9 cellular contexts compared by ENCODE assay signal in the genomic region with DNA sequence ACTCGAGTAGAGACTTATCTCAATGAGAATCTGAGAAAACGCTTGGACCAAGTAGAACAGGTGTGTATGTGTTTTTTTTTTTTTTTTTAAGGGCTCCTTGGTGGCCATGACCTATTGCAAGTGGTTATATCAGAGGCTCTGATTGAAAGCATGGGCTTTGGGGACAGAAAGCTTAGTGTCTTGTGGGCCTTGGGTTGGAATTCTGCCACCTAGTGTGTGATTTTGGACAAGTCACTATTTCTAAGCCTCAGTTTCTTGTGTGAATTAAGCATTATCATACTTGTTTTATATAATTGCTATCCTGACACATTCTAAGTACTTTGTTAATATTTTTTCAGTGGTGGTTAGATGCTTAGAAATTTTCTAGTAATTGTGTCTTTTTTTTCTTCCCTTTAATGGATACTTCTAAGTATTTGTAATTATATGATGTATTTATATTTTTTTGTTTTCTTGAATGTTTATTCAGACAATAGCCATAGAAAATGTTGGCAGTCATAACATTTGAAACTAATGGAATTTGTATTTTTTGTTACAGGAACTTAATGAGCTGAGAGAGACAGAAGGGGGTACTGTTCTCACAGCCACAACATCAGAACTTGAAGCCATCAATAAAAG. TPM values are rescaled to one million over a fixed set of nuclear protein-coding genes. Genes with fewer than 3 reads are reported as not detected.
DNase-seq lines count a peak whose midpoint lies in the region; ATAC-seq and TF ChIP-seq lines count a peak whose summit lies in the region.
"Had no signal": no experiment of that assay in that cellular context is flagged by ENCODE, and none has a peak within 500 bp of the region (broad histone marks: within the 10 kb centered on the region; RNA-seq: fewer than 3 reads in every experiment).

No MANE protein-coding gene starts in this region.

- H3K27me3 ChIP-seq in endodermal cell (ENCODE audit: control insufficient read depth, insufficient read depth, low read length, poor library complexity, severe bottlenecking), result no peaks in the 10 kb centered on the region

- H3K36me3 Mint-ChIP-seq in endodermal cell (ENCODE audit: low read depth), result peaks cover 65% of the 10 kb centered on the region
- H3K36me3 Mint-ChIP-seq in neural crest cell (ENCODE audit: low read depth), result peaks cover 9% of the 10 kb centered on the region

- H3K36me3 ChIP-seq in endodermal cell (ENCODE audit: control insufficient read depth, insufficient read depth, low read length), result peaks cover 99% of the 10 kb centered on the region

- H3K27me3 Mint-ChIP-seq in endodermal cell (ENCODE audit: insufficient read depth) (no peaks in the 10 kb centered on the region), neural crest cell (ENCODE audit: low read depth) (no peaks in the 10 kb centered on the region)

- H3K4me3 Mint-ChIP-seq in endodermal cell, result no peak overlapping the region
- no peak overlapping the region for H3K4me3 Mint-ChIP-seq in neural crest cell

- H3K27ac Mint-ChIP-seq in endodermal cell (no peak overlapping the region), neural crest cell (ENCODE audit: unreplicated experiment) (no peak overlapping the region)

- H3K9ac ChIP-seq in endodermal cell (ENCODE audit: extremely low read depth, low read length, poor library complexity, severe bottlenecking), result no peak overlapping the region

- H3K4me1 ChIP-seq in endodermal cell (ENCODE audit: control insufficient read depth, insufficient read depth, low read length), result no peaks in the 10 kb centered on the region

- H3K9me3 Mint-ChIP-seq in endodermal cell (no peaks in the 10 kb centered on the region), neural crest cell (no peaks in the 10 kb centered on the region)

- 48 to 60% methylated on average over 2 of the region's 2 CpGs for WGBS in endodermal cell (ENCODE audit: insufficient coverage in 1 of 2, insufficient read length in 1 of 2), 2 experiments

- peak; percentile 20 for DNase-seq in AG09309 (ENCODE audit: low read depth)
- peak; percentile 45 for DNase-seq in GM03348 (ENCODE audit: low spot score)
- peak; percentile 66 for DNase-seq in RPMI8226
- peak; percentile 74 for DNase-seq in endodermal cell
- peak; percentile 38 for DNase-seq in neural crest cell (ENCODE audit: low read depth, low spot score)

- H3K4me1 Mint-ChIP-seq in endodermal cell, result no peaks in the 10 kb centered on the region
- H3K4me1 Mint-ChIP-seq in neural crest cell, result no peaks in the 10 kb centered on the region

- no peak overlapping the region for H3K27ac ChIP-seq in endodermal cell (ENCODE audit: low read depth, low read length)
- H3K27ac ChIP-seq: skin epidermis had no signal

- H3K9me3 ChIP-seq in endodermal cell (ENCODE audit: control insufficient read depth, low read length), result no peaks in the 10 kb centered on the region

- H3K4me3 ChIP-seq in AG09309 (ENCODE audit: control insufficient read depth, low read depth, low read length), result no peak overlapping the region
- no peak overlapping the region for H3K4me3 ChIP-seq in endodermal cell (ENCODE audit: low read length)
- H3K4me3 ChIP-seq: skin epidermis had no signal

- ATAC-seq in HG03571 (IDR thresholded peaks at IDR 0.05; ENCODE audit: unreplicated experiment), result peak; percentile 51
- ATAC-seq in HG03469 (IDR thresholded peaks at IDR 0.05; ENCODE audit: unreplicated experiment), result no peak
- ATAC-seq in GM19463 (IDR thresholded peaks at IDR 0.05; ENCODE audit: unreplicated experiment), result no peak

- TF ChIP-seq CTCF in AG09309 (IDR thresholded peaks at IDR 0.05; ENCODE audit: control insufficient read depth, insufficient read depth, low read depth, low read length, missing control alignments) (peak; percentile 57), endodermal cell (conservative IDR thresholded peaks at IDR 0.05) (peak; percentile 85), neural crest cell (conservative IDR thresholded peaks at IDR 0.05) (peak; percentile 77)

RNA-seq across cellular contexts. Expression of gene SMC3, which starts 33.1 kb away (rescaled TPM):
- total RNA-seq in endodermal cell (10 to 100 TPM; 66.0 to 75.9 TPM), neural crest cell (87.8 and 89.5 TPM in 2 replicates)
- 82.0 TPM for polyA plus RNA-seq in endodermal cell (2013, experiment 1 of 2)
- 83.0 TPM for polyA plus RNA-seq in endodermal cell (2013, experiment 2 of 2)

RNA-seq across cellular contexts. Expression of gene RBM20, which starts 43.5 kb away (rescaled TPM):
- total RNA-seq in endodermal cell (1 to 10 TPM; 6.2 to 7.0 TPM), neural crest cell (0.58 and 0.61 TPM in 2 replicates)
- polyA plus RNA-seq in endodermal cell (2013, experiment 1 of 2), result 1.6 TPM
- 1.9 TPM for polyA plus RNA-seq in endodermal cell (2013, experiment 2 of 2)

Comparison
In these comparisons a context has a peak if more than half of its experiments do, and no peak if none do; other contexts are left out.
1. DNase-seq: peak in every context shown above with its lines; median percentile 74 in endodermal cell; 66 in RPMI8226; 45 in GM03348; 38 in neural crest cell; 20 in AG09309.